In the genomic region with DNA sequence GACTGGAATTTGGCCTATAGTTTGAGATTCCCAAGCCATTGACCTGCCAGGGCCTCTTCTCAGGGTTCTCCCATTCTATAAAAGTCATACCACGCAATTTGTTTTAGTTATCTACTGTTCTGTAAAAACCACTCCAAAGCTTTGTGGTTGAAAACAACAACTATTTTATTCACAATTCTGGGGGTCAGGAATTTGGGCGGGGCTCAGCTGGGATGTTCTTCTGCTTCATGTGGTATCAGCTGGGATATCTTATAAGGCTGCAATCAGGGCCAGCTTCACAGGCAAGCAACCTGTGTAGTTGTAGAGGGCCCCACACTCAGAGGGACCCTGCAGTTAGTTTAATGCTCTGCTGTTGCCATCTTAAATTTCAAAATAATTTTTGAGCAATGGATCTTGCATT, we compare ENCODE assay signal across 9 cellular contexts. TPM values are rescaled to one million over a fixed set of nuclear protein-coding genes. Genes with fewer than 3 reads are reported as not detected.
"Had no signal": no experiment of that assay in that cellular context is flagged by ENCODE, and none has a peak within 500 bp of the region (broad histone marks: within the 10 kb centered on the region; RNA-seq: fewer than 3 reads in every experiment).

No MANE protein-coding gene starts in this region.

- H3K36me3 ChIP-seq: HAP-1 had no signal

- ATAC-seq: HCT116 had no signal

- DNase-seq: GOT3, H7, HFFc6, KBM-7 had no signal

- H3K4me1 ChIP-seq: HAP-1 had no signal

- H3K4me3 Mint-ChIP-seq: HFFc6, IgD-negative memory B cell had no signal

- H3K9me3 ChIP-seq: HAP-1 had no signal

- H3K4me3 ChIP-seq: HAP-1 had no signal

- H3K27ac Mint-ChIP-seq: HFFc6, IgD-negative memory B cell had no signal

RNA-seq across cellular contexts. Expression of a gene that starts 16.4 kb away (rescaled TPM):
- total RNA-seq: H4, H7, HFFc6, HT-29 had no signal
- polyA plus RNA-seq: IgD-negative memory B cell had no signal
